ENCODE assay signal across 1 cellular context in genomic region chr7:1032536-1033181, GRCh38.
TF ChIP-seq lines count a peak whose summit lies in the region.

No MANE protein-coding gene starts in this region.

TF ChIP-seq in WTC11, 78 proteins besides CTCF, POLR2A, EP300 and RAD21 (continued from another document):
- TF ChIP-seq PRDM15 (CRISPR knock-in tag; IDR thresholded peaks at IDR 0.05) (no peak), USF1 (CRISPR knock-in tag; IDR thresholded peaks at IDR 0.05) (no peak), ERG (CRISPR knock-in tag; IDR thresholded peaks at IDR 0.05) (no peak), GTF2I (CRISPR knock-in tag; conservative IDR thresholded peaks at IDR 0.05) (no peak), ZNF423 (CRISPR knock-in tag; IDR thresholded peaks at IDR 0.05) (no peak), E2F4 (CRISPR knock-in tag; IDR thresholded peaks at IDR 0.05; ENCODE audit: borderline replicate concordance, low read depth) (no peak), STAT6 (CRISPR knock-in tag; conservative IDR thresholded peaks at IDR 0.05; ENCODE audit: low read depth) (no peak), ZNF671 (CRISPR knock-in tag; IDR thresholded peaks at IDR 0.05) (no peak)
